In the genomic region with DNA sequence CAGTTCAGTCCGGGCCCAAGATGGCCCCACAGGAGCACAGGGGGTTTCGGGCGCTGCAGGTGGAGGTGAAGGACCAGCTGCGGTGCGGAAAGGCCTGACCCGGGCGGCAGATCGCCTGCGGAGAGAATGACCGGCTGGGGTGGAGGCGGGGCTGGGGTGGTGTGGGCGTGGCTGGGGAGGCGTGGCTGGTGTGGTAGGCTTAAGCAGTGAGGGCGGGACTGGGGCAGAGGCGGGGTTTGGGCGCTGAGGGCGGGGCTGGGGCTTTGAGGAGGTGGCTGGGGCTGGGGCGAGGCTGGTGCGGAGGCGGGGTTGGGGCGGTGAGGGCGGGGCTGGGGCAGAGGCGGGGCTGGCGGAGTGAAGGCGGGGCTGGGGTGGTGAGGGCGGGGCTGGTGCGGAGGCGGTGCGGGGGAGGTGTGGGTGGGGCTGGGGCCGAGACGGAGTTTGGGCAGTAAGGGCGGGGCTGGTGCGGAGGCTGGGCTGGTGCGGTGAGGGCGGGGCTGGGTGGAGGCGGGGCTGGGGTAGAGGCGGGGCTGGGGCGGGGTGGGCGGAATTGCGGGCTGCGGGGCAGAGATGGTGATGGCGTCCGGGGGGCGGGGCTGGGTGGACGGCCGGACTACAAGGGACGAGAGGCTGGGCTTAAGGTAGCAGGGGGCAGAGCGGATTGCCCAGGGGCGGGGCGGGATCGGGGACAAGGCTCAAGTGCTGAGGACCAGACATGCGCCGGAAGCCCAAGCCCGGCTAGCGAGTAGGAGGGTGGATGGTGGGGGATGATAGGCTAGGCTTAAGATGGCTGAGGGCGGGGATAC, we compare ENCODE assay signal across 1 cellular context.
A peak's percentile ranks its signal among the peaks of the same experiment; 100 is the strongest.
TF ChIP-seq lines count a peak whose summit lies in the region.

No MANE protein-coding gene starts in this region.

TF ChIP-seq in K562, 482 proteins besides CTCF, POLR2A, EP300 and RAD21 (continued from another document):
- TF ChIP-seq IRF9 (tag; IDR thresholded peaks at IDR 0.05) (no peak), PRPF4 (IDR thresholded peaks at IDR 0.05; ENCODE audit: insufficient read depth, low read depth, low read length, poor library complexity, severe bottlenecking) (no peak), MAZ (CRISPR knock-in tag; conservative IDR thresholded peaks at IDR 0.05 in 1 of 2, IDR thresholded peaks at IDR 0.05 in 1 of 2) (0 out of 4 replicates have a peak, but pooled peaks of 1 of the 2 experiments have one; percentile 28), TFAP4 (CRISPR knock-in tag; IDR thresholded peaks at IDR 0.05; ENCODE audit: borderline replicate concordance) (peak; percentile 66; the same call in 1 of the 2 replicates), ZFX (CRISPR knock-in tag; IDR thresholded peaks at IDR 0.05) (peak; percentile 49; the same call in 1 of the 2 replicates), CREM (IDR thresholded peaks at IDR 0.05; ENCODE audit: low read depth) (peak; percentile 44; the same call in 1 of the 2 replicates), TCF3 (CRISPR knock-in tag; IDR thresholded peaks at IDR 0.05) (no peak), ZNF324 (CRISPR knock-in tag; IDR thresholded peaks at IDR 0.05) (no peak), ETV1 (tag; conservative IDR thresholded peaks at IDR 0.05; ENCODE audit: low read depth) (peak; percentile 49; the same call in 1 of the 2 replicates), ZC3H8 (IDR thresholded peaks at IDR 0.05) (no peak), RBFOX2 (IDR thresholded peaks at IDR 0.05; ENCODE audit: low read depth, low read length) (peak; percentile 52), NR4A1 (CRISPR knock-in tag; IDR thresholded peaks at IDR 0.05) (no peak), NR4A1 (tag; IDR thresholded peaks at IDR 0.05) (no peak), GABPA (tag; conservative IDR thresholded peaks at IDR 0.05; ENCODE audit: low read depth) (peak; percentile 40; the same call in 1 of the 2 replicates), MCM2 (IDR thresholded peaks at IDR 0.05; ENCODE audit: low read depth) (no peak), RBBP5 (IDR thresholded peaks at IDR 0.05; ENCODE audit: borderline replicate concordance, insufficient read depth, low read length, poor library complexity, severe bottlenecking) (no peak), PKNOX1 (IDR thresholded peaks at IDR 0.05) (0 out of 2 replicates have a peak, but pooled peaks have one; percentile 30)
